Comparison of ENCODE assay signal across 8 cellular contexts in the genomic region with DNA sequence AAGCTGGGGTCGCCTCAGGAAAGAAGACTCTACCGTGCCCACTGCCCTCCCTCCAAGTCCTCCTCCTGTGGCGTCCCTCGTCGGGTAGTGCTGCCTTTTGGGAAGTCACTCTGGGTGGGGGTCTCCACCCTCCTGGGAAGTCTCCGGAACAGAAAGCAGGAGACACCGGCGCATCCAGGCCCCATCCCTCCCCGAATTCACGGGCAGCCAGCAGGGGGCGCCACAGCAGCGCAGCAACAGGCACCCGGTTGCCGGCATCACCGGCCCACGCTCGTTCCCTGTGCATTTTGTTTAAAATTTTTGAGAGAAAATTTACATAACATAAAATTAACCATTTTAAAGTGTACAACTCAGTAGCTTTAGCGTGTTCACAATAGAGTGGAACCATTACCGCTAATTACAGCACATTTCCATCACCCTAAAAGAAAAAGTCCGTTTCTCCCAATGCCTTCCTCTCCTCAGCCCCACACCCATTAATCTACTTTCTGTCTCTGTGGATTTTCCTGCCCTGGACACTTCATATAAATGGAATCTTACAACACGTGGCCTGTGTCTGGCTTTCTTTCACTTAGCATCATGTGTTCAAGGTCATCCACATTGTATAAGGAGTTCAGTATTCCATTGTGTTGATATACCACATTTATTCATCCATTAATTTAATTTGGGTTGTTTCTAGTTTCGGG.
DNase-seq lines count a peak whose midpoint lies in the region; ATAC-seq, FAIRE-seq and TF ChIP-seq lines count a peak whose summit lies in the region.
"Had no signal": no experiment of that assay in that cellular context is flagged by ENCODE, and none has a peak within 500 bp of the region (broad histone marks: within the 10 kb centered on the region; RNA-seq: fewer than 3 reads in every experiment).

No MANE protein-coding gene starts in this region.

- intact Hi-C loops in OCI-LY7 (cut with micrococcal nuclease; ENCODE audit: unreplicated experiment) = no loop called here

- no peak for FAIRE-seq in astrocyte (lab: Jason Lieb, UNC)

- H3K9me3 Mint-ChIP-seq in astrocyte (ENCODE audit: unreplicated experiment) = no peaks in the 10 kb centered on the region
- H3K9me3 Mint-ChIP-seq: stimulated activated naive CD8-positive, alpha-beta T cell treated with anti-CD3 and anti-CD28 coated beads, Interleukin-15, Interleukin-2, amounts not matched to agents 100 ng/mL and 50 ng/mL, for 24 hours had no signal

- H3K27me3 ChIP-seq in astrocyte (ENCODE audit: insufficient read depth, low read length) = no peaks in the 10 kb centered on the region

- H3K4me1 ChIP-seq in OCI-LY7 (ENCODE audit: insufficient read depth, low read length, poor library complexity, severe bottlenecking) (no peaks in the 10 kb centered on the region), astrocyte (ENCODE audit: insufficient read depth, low read length) (no peaks in the 10 kb centered on the region)

- TF ChIP-seq CTCF in GM13976 (IDR thresholded peaks at IDR 0.05; ENCODE audit: borderline replicate concordance, control extremely low read depth, extremely low read depth, insufficient read depth, missing control alignments) = peak; percentile 93
- peak; percentile 78 for TF ChIP-seq CTCF in OCI-LY7 (conservative IDR thresholded peaks at IDR 0.05; ENCODE audit: low read length)
- peak; percentile 70 for TF ChIP-seq CTCF in astrocyte (IDR thresholded peaks at IDR 0.05; ENCODE audit: insufficient read depth, low read depth, low read length)

- no peaks in the 10 kb centered on the region for H3K79me2 ChIP-seq in OCI-LY7 (ENCODE audit: insufficient read depth, low read depth, low read length)
- H3K79me2 ChIP-seq in astrocyte (ENCODE audit: insufficient read depth, low read length) = no peaks in the 10 kb centered on the region

- peak overlapping the region; percentile 58 for H3K27ac Mint-ChIP-seq in astrocyte (ENCODE audit: unreplicated experiment)
- H3K27ac Mint-ChIP-seq: stimulated activated naive CD8-positive, alpha-beta T cell treated with anti-CD3 and anti-CD28 coated beads, Interleukin-15, Interleukin-2, amounts not matched to agents 100 ng/mL and 50 ng/mL, for 24 hours had no signal

- peak; percentile 83 for DNase-seq in GM13976 (ENCODE audit: low spot score)
- no peak for DNase-seq in OCI-LY7 (ENCODE audit: low spot score)
- peak; percentile 83 for DNase-seq in astrocyte (ENCODE audit: low read depth)
- peak; percentile 91 for DNase-seq in iPS-NIHi7 (ENCODE audit: extremely low spot score)
- DNase-seq in stimulated activated CD4-positive, alpha-beta T cell treated with anti-CD3 and anti-CD28 coated beads, Interleukin-2, amount 100 ng/mL, for 24 hours = peak; percentile 62 to 75
- DNase-seq in NAMALWA (ENCODE audit: low spot score) = no peak

- ATAC-seq in HG03045 (IDR thresholded peaks at IDR 0.05; ENCODE audit: unreplicated experiment) = no peak

- H3K4me3 Mint-ChIP-seq in astrocyte (ENCODE audit: unreplicated experiment) = peak overlapping the region; percentile 51
- H3K4me3 Mint-ChIP-seq: stimulated activated naive CD8-positive, alpha-beta T cell treated with anti-CD3 and anti-CD28 coated beads, Interleukin-15, Interleukin-2, amounts not matched to agents 100 ng/mL and 50 ng/mL, for 24 hours had no signal

- H3K9me2 ChIP-seq in OCI-LY7 (ENCODE audit: insufficient read depth, low read length) = no peaks in the 10 kb centered on the region

- no TSS peak for BruUV-seq in OCI-LY7 (replicated peaks; lab: Mats Ljungman, UMichigan)

- H3K36me3 ChIP-seq in OCI-LY7 (ENCODE audit: insufficient read depth, low read length) = no peaks in the 10 kb centered on the region
- no peaks in the 10 kb centered on the region for H3K36me3 ChIP-seq in astrocyte (ENCODE audit: insufficient read depth, low read length)

- H3K27ac ChIP-seq in OCI-LY7 (ENCODE audit: low read depth, low read length, poor library complexity, severe bottlenecking) (no peak overlapping the region), astrocyte (ENCODE audit: low read depth, low read length) (no peak overlapping the region)

- H3K9ac ChIP-seq in astrocyte (ENCODE audit: low read length) = no peak overlapping the region

- H3K4me1 Mint-ChIP-seq in astrocyte (ENCODE audit: low read depth, unreplicated experiment) = peaks cover 27% of the 10 kb centered on the region

- CTCF ChIA-PET in OCI-LY7 (lab: Charles Lee; ENCODE audit: unreplicated experiment) = no interaction called here

- no peak overlapping the region for H3K4me3 ChIP-seq in OCI-LY7 (ENCODE audit: low read depth, low read length, poor library complexity, severe bottlenecking)
- H3K4me3 ChIP-seq in astrocyte (ENCODE audit: insufficient read depth, low read depth, low read length) = no peak overlapping the region

- H4K20me1 ChIP-seq in OCI-LY7 (ENCODE audit: insufficient read depth, low read length) = no peaks in the 10 kb centered on the region
- no peaks in the 10 kb centered on the region for H4K20me1 ChIP-seq in astrocyte (ENCODE audit: insufficient read depth, low read length)

- peaks cover 12% of the 10 kb centered on the region for H3K36me3 Mint-ChIP-seq in astrocyte (ENCODE audit: low read depth, unreplicated experiment)

- H3K27me3 Mint-ChIP-seq in astrocyte (ENCODE audit: low read depth, unreplicated experiment) = no peaks in the 10 kb centered on the region

- in situ Hi-C loops in GM13976 (cut with MboI; ENCODE audit: low sequenced_read_pairs, unreplicated experiment) = no loop called here

- POLR2A ChIA-PET in OCI-LY7 (lab: Charles Lee) = no interaction called here

- H3K9me3 ChIP-seq in OCI-LY7 (ENCODE audit: low read length) (no peaks in the 10 kb centered on the region), astrocyte (ENCODE audit: insufficient read depth, low read depth, low read length) (no peaks in the 10 kb centered on the region)

- H3K4me2 ChIP-seq in OCI-LY7 (ENCODE audit: low read length) = no peak overlapping the region
- H3K4me2 ChIP-seq in astrocyte (ENCODE audit: low read length) = peak overlapping the region; percentile 70

- H2AFZ ChIP-seq in OCI-LY7 (ENCODE audit: low read length) = no peak overlapping the region
- peak overlapping the region; percentile 39 for H2AFZ ChIP-seq in astrocyte (ENCODE audit: low read depth, low read length)

Comparison
In these comparisons a context has a peak if more than half of its experiments do, and no peak if none do; other contexts are left out.
1. DNase-seq: peak in GM13976 (single experiment), astrocyte (single experiment), iPS-NIHi7 (single experiment) and stimulated activated CD4-positive, alpha-beta T cell treated with anti-CD3 and anti-CD28 coated beads, Interleukin-2, amount 100 ng/mL, for 24 hours (2 of 2); none in OCI-LY7 (single experiment) and NAMALWA (single experiment).
2. Peak in every context shown above with its lines, with median percentiles within 50 percentile points of each other: CTCF ChIP-seq.